In genomic region chr6:12181481-12181880, GRCh38 we compare ENCODE assay signal across 27 cellular contexts.
DNase-seq lines count a peak whose midpoint lies in the region; ATAC-seq lines count a peak whose summit lies in the region.
"Had no signal": no experiment of that assay in that cellular context is flagged by ENCODE, and none has a peak within 500 bp of the region (broad histone marks: within the 10 kb centered on the region; RNA-seq: fewer than 3 reads in every experiment).

No MANE protein-coding gene starts in this region.

- peaks cover 0 to 2% of the 10 kb centered on the region in 2 experiments for H3K4me1 ChIP-seq in trophoblast cell (ENCODE audit: control insufficient read depth in 1 of 2, insufficient read depth in 2 of 2, low read length in 2 of 2)
- H3K4me1 ChIP-seq: A549; BE2C; BLaER1; BLaER1 treated with 17β-estradiol and CSF1 and Interleukin-3, amounts not matched to agents 10 nM and 100 nM; Caco-2 had no signal

- ATAC-seq in HG03039 (IDR thresholded peaks at IDR 0.05; ENCODE audit: unreplicated experiment), result no peak
- ATAC-seq: A549; CD8-positive, alpha-beta T cell had no signal

- H3K4me3 ChIP-seq in trophoblast cell (ENCODE audit: low read depth, low read length), result no peak overlapping the region
- H3K4me3 ChIP-seq: A549; BLaER1; BLaER1 treated with 17β-estradiol and CSF1 and Interleukin-3, amounts not matched to agents 10 nM and 100 nM had no signal

- no peak overlapping the region for H4K12ac ChIP-seq in trophoblast cell (ENCODE audit: low read depth, low read length)

- H3K27me3 ChIP-seq in trophoblast cell (ENCODE audit: insufficient read depth, low read length), result no peaks in the 10 kb centered on the region
- H3K27me3 ChIP-seq: BE2C; BLaER1; BLaER1 treated with 17β-estradiol and CSF1 and Interleukin-3, amounts not matched to agents 10 nM and 100 nM had no signal

- H3K4ac ChIP-seq in trophoblast cell (ENCODE audit: low read depth, low read length), result no peak overlapping the region

- no peak overlapping the region for H4K91ac ChIP-seq in trophoblast cell (ENCODE audit: low read depth, low read length)

- H3K9ac ChIP-seq in trophoblast cell (ENCODE audit: low read length), result no peak overlapping the region
- H3K9ac ChIP-seq: BLaER1; BLaER1 treated with 17β-estradiol and CSF1 and Interleukin-3, amounts not matched to agents 10 nM and 100 nM had no signal

- H2BK5ac ChIP-seq in trophoblast cell (ENCODE audit: low read depth, low read length, poor library complexity), result no peak overlapping the region

- no peaks in the 10 kb centered on the region for H3K36me3 ChIP-seq in trophoblast cell (ENCODE audit: control insufficient read depth in 1 of 2, insufficient read depth in 2 of 2, low read length in 2 of 2)
- H3K36me3 ChIP-seq: BE2C; BLaER1; BLaER1 treated with 17β-estradiol and CSF1 and Interleukin-3, amounts not matched to agents 10 nM and 100 nM had no signal

- H4K8ac ChIP-seq in trophoblast cell (ENCODE audit: low read depth, low read length), result no peak overlapping the region

- WGBS in trophoblast cell (ENCODE audit: extremely low coverage, insufficient coverage, insufficient read length), result no CpG with 5 or more reads among the region's 4 CpGs

- H3K9me3 ChIP-seq in trophoblast cell (ENCODE audit: insufficient read depth, low read depth, low read length), result no peaks in the 10 kb centered on the region
- H3K9me3 ChIP-seq: A549, BE2C, BLaER1, Caco-2 had no signal

- no peak overlapping the region for H3K23ac ChIP-seq in trophoblast cell (ENCODE audit: low read length)

- H3K18ac ChIP-seq in trophoblast cell (ENCODE audit: low read length), result no peak overlapping the region

- no peaks in the 10 kb centered on the region for H3K79me1 ChIP-seq in trophoblast cell (ENCODE audit: low read length)

- H2BK12ac ChIP-seq in trophoblast cell (ENCODE audit: low read length), result no peak overlapping the region

- no peaks in the 10 kb centered on the region for H3K79me2 ChIP-seq in trophoblast cell (ENCODE audit: control insufficient read depth, insufficient read depth, low read length, poor library complexity)

- no peak overlapping the region for H3K14ac ChIP-seq in trophoblast cell (ENCODE audit: low read length)

- no peak overlapping the region for H3K4me2 ChIP-seq in trophoblast cell (ENCODE audit: low read length)
- H3K4me2 ChIP-seq: A549; BLaER1; BLaER1 treated with 17β-estradiol and CSF1 and Interleukin-3, amounts not matched to agents 10 nM and 100 nM had no signal

- no peak overlapping the region for H3K27ac ChIP-seq in trophoblast cell (ENCODE audit: low read depth, low read length)
- H3K27ac ChIP-seq: 22Rv1; A549; BLaER1; BLaER1 treated with 17β-estradiol and CSF1 and Interleukin-3, amounts not matched to agents 10 nM and 100 nM; C4-2B had no signal

- no peak overlapping the region for H2AFZ ChIP-seq in trophoblast cell (ENCODE audit: insufficient read depth, low read length, poor library complexity)

- no peak overlapping the region for H2AK5ac ChIP-seq in trophoblast cell (ENCODE audit: low read length)

- H2BK120ac ChIP-seq in trophoblast cell (ENCODE audit: insufficient read depth, low read length, poor library complexity), result no peak overlapping the region

- DNase-seq in trophoblast cell, result peak; percentile 77 to 93
- DNase-seq: 8988T; ACHN; AML-193; BE2C; C1 segment of cervical spinal cord; Caco-2; Calu3; CD4-positive, alpha-beta memory T cell; CD4-positive, alpha-beta T cell; CD4-positive, CD25-positive, alpha-beta regulatory T cell; CD8-positive, alpha-beta memory T cell; CD8-positive, alpha-beta T cell; COR-L47; DMS 273 treated with DMSO at 0.1 percent for 48 hours; DMS153; DMS53; DMS79; DMS79 treated with DMSO at 0.1 percent for 48 hours; DND-41; EL had no signal
